8 cellular contexts compared by ENCODE assay signal in genomic region chr20:51412333-51412761, GRCh38.
A peak's percentile ranks its signal among the peaks of the same experiment; 100 is the strongest.
DNase-seq lines count a peak whose midpoint lies in the region; ATAC-seq and TF ChIP-seq lines count a peak whose summit lies in the region.

No MANE protein-coding gene starts in this region.

- H3K9me3 ChIP-seq in esophagus muscularis mucosa = no peaks in the 10 kb centered on the region

- H3K36me3 Mint-ChIP-seq in nephron (ENCODE audit: low read depth) = no peaks in the 10 kb centered on the region

- no peak for TF ChIP-seq POLR2A in esophagus muscularis mucosa (IDR thresholded peaks at IDR 0.05; ENCODE audit: low read depth)

- peaks cover 14% of the 10 kb centered on the region for H3K4me1 Mint-ChIP-seq in nephron

- no peaks in the 10 kb centered on the region for H3K27me3 ChIP-seq in esophagus muscularis mucosa

- H3K4me1 ChIP-seq in esophagus muscularis mucosa = peaks cover 12 to 29% (median 24%) of the 10 kb centered on the region in 4 donors

- H3K27me3 Mint-ChIP-seq in nephron (ENCODE audit: low read depth) = peaks cover 31% of the 10 kb centered on the region

- H3K36me3 ChIP-seq in esophagus muscularis mucosa = peaks cover 0 to 6% (median 0%) of the 10 kb centered on the region in 4 donors

- peak; percentile 30 for TF ChIP-seq EP300 in esophagus muscularis mucosa (IDR thresholded peaks at IDR 0.05)

- no peak overlapping the region for H3K4me3 ChIP-seq in AG10803 (ENCODE audit: low read length)
- H3K4me3 ChIP-seq in esophagus muscularis mucosa = peak overlapping the region in 2 of 4 donors; percentile 15 to 27

- intact Hi-C loops in esophagus muscularis mucosa (cut with DNase I) = no loop called here

- DNase-seq in AG10803 (ENCODE audit: low read depth) (peak; percentile 47), NCI-H2171 treated with DMSO at 0.1 percent for 48 hours (lab: John Stamatoyannopoulos, UW) (peak; percentile 54), esophagus muscularis mucosa (ENCODE audit: extremely low spot score) (no peak), SK-N-DZ (ENCODE audit: low spot score) (no peak)
- DNase-seq in activated naive CD4-positive, alpha-beta T cell treated with anti-CD3 and anti-CD28 coated beads, Interleukin-2, amount 50 U/mL, for 16 hours = no peak

- H3K27ac Mint-ChIP-seq in nephron = peak overlapping the region; percentile 23 to 48 (median 35)

- H3K4me3 Mint-ChIP-seq in nephron = no peak overlapping the region

- 16% methylated on average over 2 of the region's 10 CpGs for WGBS in esophagus muscularis mucosa

- TF ChIP-seq CTCF in AG10803 (conservative IDR thresholded peaks at IDR 0.05; ENCODE audit: low read length) (no peak), esophagus muscularis mucosa (IDR thresholded peaks at IDR 0.05) (no peak), nephron (IDR thresholded peaks at IDR 0.05; ENCODE audit: unreplicated experiment in 3 of 3) (no peak)

- ATAC-seq in GM19467 (IDR thresholded peaks at IDR 0.05; ENCODE audit: unreplicated experiment) (no peak), HG03442 (IDR thresholded peaks at IDR 0.05; ENCODE audit: unreplicated experiment) (no peak)

- H3K27ac ChIP-seq in esophagus muscularis mucosa (replicated peaks in 1 of 4) = peak overlapping the region; percentile 33 to 69 (median 58)

- H3K9me3 Mint-ChIP-seq in nephron = peaks cover 3% of the 10 kb centered on the region

Comparison
In these comparisons a context has a peak if more than half of its experiments do, and no peak if none do; other contexts are left out.
1. DNase-seq: peak in AG10803 (single experiment) and NCI-H2171 treated with DMSO at 0.1 percent for 48 hours (single experiment); none in esophagus muscularis mucosa (single experiment), activated naive CD4-positive, alpha-beta T cell treated with anti-CD3 and anti-CD28 coated beads, Interleukin-2, amount 50 U/mL, for 16 hours (single experiment) and SK-N-DZ (single experiment).